In the genomic region with DNA sequence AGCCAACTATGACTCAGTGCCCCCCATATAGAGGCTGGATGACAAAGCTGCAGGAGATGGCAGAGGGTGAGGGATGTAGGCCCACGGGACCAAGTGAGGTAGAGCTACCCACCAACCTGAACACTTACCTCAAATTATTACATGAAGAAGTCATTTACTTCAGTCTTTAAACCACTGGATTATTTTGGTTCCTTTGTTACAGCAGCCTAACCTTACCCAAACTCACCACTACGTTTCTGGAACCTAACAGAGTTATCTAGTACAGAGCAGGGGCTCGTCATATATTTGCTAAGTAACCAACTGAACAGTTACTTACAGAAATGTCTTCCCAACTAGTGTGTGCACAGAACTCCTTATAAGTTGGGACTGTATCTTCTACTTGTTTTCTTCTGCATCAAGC, we compare ENCODE assay signal across 25 cellular contexts.
A peak's percentile ranks its signal among the peaks of the same experiment; 100 is the strongest.
DNase-seq lines count a peak whose midpoint lies in the region; ATAC-seq, FAIRE-seq and TF ChIP-seq lines count a peak whose summit lies in the region.
"Had no signal": no experiment of that assay in that cellular context is flagged by ENCODE, and none has a peak within 500 bp of the region (broad histone marks: within the 10 kb centered on the region; RNA-seq: fewer than 3 reads in every experiment).

No MANE protein-coding gene starts in this region.

- intact Hi-C loops in HepG2 (cut with micrococcal nuclease; ENCODE audit: unreplicated experiment) (no loop called here), right lobe of liver (cut with DNase I) (no loop called here), K562 (cut with micrococcal nuclease) (no loop called here)

- peak overlapping the region; percentile 99 for H2BK12ac ChIP-seq in trophoblast cell (ENCODE audit: low read length)

- 2% methylated on average over 3 of the region's 3 CpGs for WGBS in HepG2 (ENCODE audit: low lambda C conversion rate)
- WGBS in right lobe of liver (ENCODE audit: insufficient coverage, low coverage, low lambda C conversion rate, missing lambda C conversion rate): 58% methylated on average over 3 of the region's 3 CpGs
- WGBS in K562 (ENCODE audit: insufficient coverage, low coverage, missing lambda C conversion rate): 2% methylated on average over 3 of the region's 3 CpGs
- WGBS in trophoblast cell (ENCODE audit: extremely low coverage, insufficient coverage, insufficient read length): no CpG with 5 or more reads among the region's 3 CpGs

- H3K27ac ChIP-seq in HepG2 (ENCODE audit: extremely low read length, insufficient read depth, low read length) (no peak overlapping the region), right lobe of liver (no peak overlapping the region), K562 (ENCODE audit: extremely low read depth, low read depth, low read length) (no peak overlapping the region), trophoblast cell (ENCODE audit: low read depth, low read length) (no peak overlapping the region)
- H3K27ac ChIP-seq: 22Rv1; BLaER1 treated with 17β-estradiol and CSF1 and Interleukin-3, amounts not matched to agents 10 nM and 100 nM had no signal

- H3K4me2 ChIP-seq in HepG2 (ENCODE audit: low read depth, low read length) (no peak overlapping the region), K562 (ENCODE audit: insufficient read depth, low read length) (no peak overlapping the region), trophoblast cell (ENCODE audit: low read length) (no peak overlapping the region)
- H3K4me2 ChIP-seq: BLaER1 treated with 17β-estradiol and CSF1 and Interleukin-3, amounts not matched to agents 10 nM and 100 nM had no signal

- H4K20me1 ChIP-seq in HepG2 (ENCODE audit: insufficient read depth, low read length) (no peaks in the 10 kb centered on the region), K562 (replicated peaks; ENCODE audit: control insufficient read depth, insufficient read depth, low read length) (no peaks in the 10 kb centered on the region)
- H4K20me1 ChIP-seq: BLaER1 treated with 17β-estradiol and CSF1 and Interleukin-3, amounts not matched to agents 10 nM and 100 nM had no signal

- H4K8ac ChIP-seq in trophoblast cell (ENCODE audit: low read depth, low read length): no peak overlapping the region

- ATAC-seq in HepG2: no peak
- ATAC-seq in right lobe of liver: no peak
- ATAC-seq in K562: no peak
- ATAC-seq in stimulated activated naive B cell treated with anti-CD40 and anti-IgM and Interleukin-4, amounts not matched to agents 10 μg/mL and 1 μg/mL and 100 μg/mL, for 72 hours (replicated peaks): no peak
- ATAC-seq: GM12878, HCT116 had no signal

- peak overlapping the region; percentile 84 for H3K14ac ChIP-seq in trophoblast cell (ENCODE audit: low read length)

- FAIRE-seq in HepG2 (lab: Jason Lieb, UNC) (no peak), K562 (lab: Jason Lieb, UNC) (no peak)
- FAIRE-seq: A204.1, D721Med, GM12878, GM19239 had no signal

- no peak overlapping the region for H3K23ac ChIP-seq in trophoblast cell (ENCODE audit: low read length)

- peaks cover 39% of the 10 kb centered on the region for H3K79me1 ChIP-seq in trophoblast cell (ENCODE audit: low read length)

- TF ChIP-seq POLR2A in HepG2 (IDR thresholded peaks at IDR 0.05; ENCODE audit: insufficient read depth in 1 of 2, low read depth in 2 of 2, low read length in 2 of 2) (no peak), right lobe of liver (IDR thresholded peaks at IDR 0.05) (no peak), K562 (conservative IDR thresholded peaks at IDR 0.05) (no peak)

- H3K27me3 ChIP-seq in HepG2 (ENCODE audit: control insufficient read depth in 1 of 2, insufficient read depth in 2 of 2, low read length in 2 of 2): no peaks in the 10 kb centered on the region
- no peaks in the 10 kb centered on the region for H3K27me3 ChIP-seq in right lobe of liver
- no peaks in the 10 kb centered on the region for H3K27me3 ChIP-seq in K562 (ENCODE audit: control insufficient read depth in 2 of 2, insufficient read depth in 2 of 2, low read length in 2 of 2)
- no peaks in the 10 kb centered on the region for H3K27me3 ChIP-seq in trophoblast cell (ENCODE audit: insufficient read depth, low read length)
- H3K27me3 ChIP-seq: BE2C; BLaER1 treated with 17β-estradiol and CSF1 and Interleukin-3, amounts not matched to agents 10 nM and 100 nM had no signal

- H3K9me3 ChIP-seq in HepG2 (ENCODE audit: low read length): no peaks in the 10 kb centered on the region
- H3K9me3 ChIP-seq in right lobe of liver: no peaks in the 10 kb centered on the region
- H3K9me3 ChIP-seq in K562 (replicated peaks; ENCODE audit: control insufficient read depth, insufficient read depth, low read depth, low read length): 0 out of 2 replicates have a peak, but pooled peaks cover 2% of the 10 kb centered on the region
- no peaks in the 10 kb centered on the region for H3K9me3 ChIP-seq in trophoblast cell (ENCODE audit: insufficient read depth, low read depth, low read length)
- H3K9me3 ChIP-seq: BE2C had no signal

- peaks cover 0 to 3% of the 10 kb centered on the region in 2 donors for H3K27me3 Mint-ChIP-seq in stimulated activated naive B cell treated with anti-CD40 and anti-IgM and Interleukin-4, amounts not matched to agents 10 μg/mL and 1 μg/mL and 100 μg/mL, for 72 hours
- H3K27me3 Mint-ChIP-seq: CD4-positive, alpha-beta T cell had no signal

- BruUV-seq in HepG2 (replicated peaks; lab: Mats Ljungman, UMichigan): no TSS peak
- BruUV-seq in K562 (replicated peaks; lab: Mats Ljungman, UMichigan): no TSS peak

- peak overlapping the region; percentile 92 for H2AK5ac ChIP-seq in trophoblast cell (ENCODE audit: low read length)

- peak overlapping the region; percentile 95 for H2BK120ac ChIP-seq in trophoblast cell (ENCODE audit: insufficient read depth, low read length, poor library complexity)

- H3K4me1 ChIP-seq in HepG2 (ENCODE audit: insufficient read depth, low read length) (no peaks in the 10 kb centered on the region), right lobe of liver (no peaks in the 10 kb centered on the region), K562 (replicated peaks in 1 of 2; ENCODE audit: control insufficient read depth in 2 of 2, insufficient read depth in 2 of 2, low read length in 2 of 2) (no peaks in the 10 kb centered on the region), trophoblast cell (ENCODE audit: control insufficient read depth in 1 of 2, insufficient read depth in 2 of 2, low read length in 2 of 2) (peaks cover 20 to 22% of the 10 kb centered on the region in 2 experiments)
- H3K4me1 ChIP-seq: BE2C had no signal

- POLR2A ChIA-PET in HepG2 (lab: Yijun Ruan, JAX): no interaction called here
- POLR2A ChIA-PET in K562 (lab: Yijun Ruan, JAX): interaction anchor here (0.6 kb wide), 1 partner anchor 63 kb away, joined by 3 read pairs; no protein-coding TSS in a partner anchor

- H2BK5ac ChIP-seq in trophoblast cell (ENCODE audit: low read depth, low read length, poor library complexity): peak overlapping the region; percentile 28

- H3K79me2 ChIP-seq in HepG2 (ENCODE audit: insufficient read depth, low read length) (no peaks in the 10 kb centered on the region), K562 (ENCODE audit: control insufficient read depth, insufficient read depth, low read length) (no peaks in the 10 kb centered on the region), trophoblast cell (ENCODE audit: control insufficient read depth, insufficient read depth, low read length, poor library complexity) (peaks cover 1% of the 10 kb centered on the region)

- no peaks in the 10 kb centered on the region for H3K36me3 Mint-ChIP-seq in stimulated activated naive B cell treated with anti-CD40 and anti-IgM and Interleukin-4, amounts not matched to agents 10 μg/mL and 1 μg/mL and 100 μg/mL, for 72 hours
- H3K36me3 Mint-ChIP-seq: CD14-positive monocyte; CD8-positive, alpha-beta memory T cell had no signal

- peak overlapping the region; percentile 60 for H3K18ac ChIP-seq in trophoblast cell (ENCODE audit: low read length)

- H3K9ac ChIP-seq in HepG2 (ENCODE audit: insufficient read depth, low read depth, low read length) (no peak overlapping the region), K562 (ENCODE audit: insufficient read depth in 1 of 2, low read depth in 2 of 2, low read length in 2 of 2) (no peak overlapping the region), trophoblast cell (ENCODE audit: low read length) (no peak overlapping the region)
- H3K9ac ChIP-seq: BLaER1 treated with 17β-estradiol and CSF1 and Interleukin-3, amounts not matched to agents 10 nM and 100 nM; GM23248 had no signal

- no peaks in the 10 kb centered on the region for H3K4me1 Mint-ChIP-seq in stimulated activated naive B cell treated with anti-CD40 and anti-IgM and Interleukin-4, amounts not matched to agents 10 μg/mL and 1 μg/mL and 100 μg/mL, for 72 hours
- H3K4me1 Mint-ChIP-seq: CD14-positive monocyte; CD8-positive, alpha-beta memory T cell had no signal

- peak overlapping the region; percentile 92 for H3K4ac ChIP-seq in trophoblast cell (ENCODE audit: low read depth, low read length)

- no peak overlapping the region for H4K12ac ChIP-seq in trophoblast cell (ENCODE audit: low read depth, low read length)

- TF ChIP-seq EP300 in HepG2 (IDR thresholded peaks at IDR 0.05; ENCODE audit: low read depth in 2 of 2, low read length in 2 of 2): no peak
- no peak for TF ChIP-seq EP300 in HepG2 (CRISPR knock-in tag; IDR thresholded peaks at IDR 0.05; ENCODE audit: borderline replicate concordance)
- TF ChIP-seq EP300 in K562 (IDR thresholded peaks at IDR 0.05; ENCODE audit: low read length): no peak

- H4K91ac ChIP-seq in trophoblast cell (ENCODE audit: low read depth, low read length): peak overlapping the region; percentile 71

- no peak for TF ChIP-seq CTCF in HepG2 (CRISPR knock-in tag; IDR thresholded peaks at IDR 0.05)
- no peak for TF ChIP-seq CTCF in right lobe of liver (IDR thresholded peaks at IDR 0.05)
- TF ChIP-seq CTCF in K562 (IDR thresholded peaks at IDR 0.05 in 2 of 3, conservative IDR thresholded peaks at IDR 0.05 in 1 of 3; ENCODE audit: insufficient read depth in 2 of 3, low read depth in 1 of 3, low read length in 3 of 3): no peak

- H3K9me3 Mint-ChIP-seq in stimulated activated naive B cell treated with anti-CD40 and anti-IgM and Interleukin-4, amounts not matched to agents 10 μg/mL and 1 μg/mL and 100 μg/mL, for 72 hours: peaks cover 6 to 10% of the 10 kb centered on the region in 2 donors

- no peak for DNase-seq in HepG2 (ENCODE audit: low spot score)
- DNase-seq in right lobe of liver: no peak
- no peak for DNase-seq in K562 (ENCODE audit: extremely low read depth in 1 of 4, low spot score in 3 of 4)
- no peak for DNase-seq in trophoblast cell
- DNase-seq in stimulated activated naive B cell treated with anti-CD40 and anti-IgM and Interleukin-4, amounts not matched to agents 10 μg/mL and 1 μg/mL and 100 μg/mL, for 72 hours: no peak
- DNase-seq in nucleus accumbens (lab: John Stamatoyannopoulos, UW): no peak
- DNase-seq in AG08395 (ENCODE audit: low spot score): no peak
- DNase-seq: AML-193; BE2C; CD4-positive, alpha-beta T cell; CD8-positive, alpha-beta memory T cell; DMS 273 treated with DMSO at 0.1 percent for 48 hours; DMS79; EL; GDM1; GM23248; H9 had no signal

- in situ Hi-C loops in HepG2 (cut with HindIII; ENCODE audit: extremely low pct_ligation_motif_present, low pct_unique_long_range_greater_than_20kb) (no loop called here), K562 (cut with MboI) (no loop called here)

- H3K9me1 ChIP-seq in K562 (ENCODE audit: control insufficient read depth, insufficient read depth, low read length): no peaks in the 10 kb centered on the region

- H2AFZ ChIP-seq in HepG2 (ENCODE audit: low read length) (no peak overlapping the region), K562 (ENCODE audit: low read depth, low read length) (no peak overlapping the region), trophoblast cell (ENCODE audit: insufficient read depth, low read length, poor library complexity) (no peak overlapping the region)

- no peak overlapping the region for H3K4me3 ChIP-seq in HepG2 (replicated peaks in 1 of 3; ENCODE audit: insufficient read depth in 1 of 3, low read depth in 2 of 3, low read length in 3 of 3)
- no peak overlapping the region for H3K4me3 ChIP-seq in right lobe of liver
- H3K4me3 ChIP-seq in K562: no peak overlapping the region
- H3K4me3 ChIP-seq in trophoblast cell (ENCODE audit: low read depth, low read length): no peak overlapping the region
- H3K4me3 ChIP-seq: BLaER1 treated with 17β-estradiol and CSF1 and Interleukin-3, amounts not matched to agents 10 nM and 100 nM; GM12878; GM23248 had no signal

- CTCF ChIA-PET in HepG2 (lab: Yijun Ruan, JAX; ENCODE audit: low intra/inter-chr PET ratio, low total read pairs) (no interaction called here), K562 (lab: Yijun Ruan, JAX; ENCODE audit: low intra/inter-chr PET ratio) (no interaction called here)

- H3K27ac Mint-ChIP-seq in stimulated activated naive B cell treated with anti-CD40 and anti-IgM and Interleukin-4, amounts not matched to agents 10 μg/mL and 1 μg/mL and 100 μg/mL, for 72 hours: no peak overlapping the region
- H3K27ac Mint-ChIP-seq: CD4-positive, alpha-beta T cell; CD8-positive, alpha-beta memory T cell; H9 had no signal

- TF ChIP-seq RAD21 in HepG2 (CRISPR knock-in tag; IDR thresholded peaks at IDR 0.05): no peak
- TF ChIP-seq RAD21 in K562 (CRISPR knock-in tag; conservative IDR thresholded peaks at IDR 0.05 in 1 of 2, IDR thresholded peaks at IDR 0.05 in 1 of 2): no peak

- no peak overlapping the region for H3K4me3 Mint-ChIP-seq in stimulated activated naive B cell treated with anti-CD40 and anti-IgM and Interleukin-4, amounts not matched to agents 10 μg/mL and 1 μg/mL and 100 μg/mL, for 72 hours
- H3K4me3 Mint-ChIP-seq: CD14-positive monocyte; CD4-positive, alpha-beta T cell; CD8-positive, alpha-beta memory T cell; H9 had no signal

- H3K36me3 ChIP-seq in HepG2 (replicated peaks in 1 of 2; ENCODE audit: control insufficient read depth in 1 of 2, insufficient read depth in 2 of 2, low read length in 2 of 2) (no peaks in the 10 kb centered on the region), right lobe of liver (no peaks in the 10 kb centered on the region), K562 (ENCODE audit: control insufficient read depth, insufficient read depth, low read length) (no peaks in the 10 kb centered on the region), trophoblast cell (ENCODE audit: control insufficient read depth in 1 of 2, insufficient read depth in 2 of 2, low read length in 2 of 2) (peaks cover 0 to 3% of the 10 kb centered on the region in 2 experiments)
- H3K36me3 ChIP-seq: BE2C; BLaER1 treated with 17β-estradiol and CSF1 and Interleukin-3, amounts not matched to agents 10 nM and 100 nM had no signal

Comparison
In these comparisons a context has a peak if more than half of its experiments do, and no peak if none do; other contexts are left out.
1. Of the 241 proteins assayed by ChIP-seq in both HepG2 and K562: peak only in HepG2: none; only in K562: none; in both: ZNF12; in neither: 240.